ENCODE assay signal across 19 cellular contexts in genomic region chr20:57451356-57451755, GRCh38.
DNase-seq lines count a peak whose midpoint lies in the region; ATAC-seq, FAIRE-seq and TF ChIP-seq lines count a peak whose summit lies in the region.
"Had no signal": no experiment of that assay in that cellular context is flagged by ENCODE, and none has a peak within 500 bp of the region (broad histone marks: within the 10 kb centered on the region; RNA-seq: fewer than 3 reads in every experiment).

No MANE protein-coding gene starts in this region.

- peak overlapping the region; percentile 89 for H3K27ac Mint-ChIP-seq in activated naive CD8-positive, alpha-beta T cell
- peak overlapping the region; percentile 86 for H3K27ac Mint-ChIP-seq in natural killer cell treated with Interleukin-12 subunit alpha and Interleukin-12 subunit beta and Interleukin-15 and Interleukin-18, amount 100 ng/mL, for 72 hours
- peak overlapping the region in 1 of 2 donors; percentile 49 for H3K27ac Mint-ChIP-seq in T-cell
- H3K27ac Mint-ChIP-seq: activated CD4-positive, alpha-beta memory T cell treated with anti-CD3 and anti-CD28 coated beads for 36 hours had no signal

- WGBS in lower leg skin, 2 donors: 69 to 72% methylated on average over 4 to 7 of the region's 7 CpGs
- WGBS in HepG2 (ENCODE audit: low lambda C conversion rate): 39% methylated on average over 7 of the region's 7 CpGs

- peak overlapping the region; percentile 67 to 99 (median 92) for H3K4me2 ChIP-seq in BLaER1 treated with 17β-estradiol and CSF1 and Interleukin-3, amounts not matched to agents 10 nM and 100 nM
- no peak overlapping the region for H3K4me2 ChIP-seq in HepG2 (ENCODE audit: low read depth, low read length)

- H3K27ac ChIP-seq in BLaER1 treated with 17β-estradiol and CSF1 and Interleukin-3, amounts not matched to agents 10 nM and 100 nM: peak overlapping the region; percentile 80 to 99 (median 98)
- H3K27ac ChIP-seq in HL-60 (replicated peaks) (peak overlapping the region; percentile 84), HepG2 (ENCODE audit: extremely low read length, insufficient read depth, low read length) (no peak overlapping the region)
- H3K27ac ChIP-seq: ovary had no signal

- H3K36me3 Mint-ChIP-seq in activated naive CD8-positive, alpha-beta T cell: no peaks in the 10 kb centered on the region
- no peaks in the 10 kb centered on the region for H3K36me3 Mint-ChIP-seq in natural killer cell treated with Interleukin-12 subunit alpha and Interleukin-12 subunit beta and Interleukin-15 and Interleukin-18, amount 100 ng/mL, for 72 hours
- H3K36me3 Mint-ChIP-seq in T-cell: no peaks in the 10 kb centered on the region
- H3K36me3 Mint-ChIP-seq: activated CD4-positive, alpha-beta memory T cell treated with anti-CD3 and anti-CD28 coated beads for 36 hours had no signal

- H3K9ac ChIP-seq in BLaER1 treated with 17β-estradiol and CSF1 and Interleukin-3, amounts not matched to agents 10 nM and 100 nM: peak overlapping the region; percentile 69 to 97 (median 88)
- no peak overlapping the region for H3K9ac ChIP-seq in HepG2 (ENCODE audit: insufficient read depth, low read depth, low read length)

- no peaks in the 10 kb centered on the region for H3K9me3 Mint-ChIP-seq in activated naive CD8-positive, alpha-beta T cell (ENCODE audit: low read depth)
- H3K9me3 Mint-ChIP-seq in natural killer cell treated with Interleukin-12 subunit alpha and Interleukin-12 subunit beta and Interleukin-15 and Interleukin-18, amount 100 ng/mL, for 72 hours: no peaks in the 10 kb centered on the region
- no peaks in the 10 kb centered on the region for H3K9me3 Mint-ChIP-seq in T-cell
- H3K9me3 Mint-ChIP-seq: activated CD4-positive, alpha-beta memory T cell treated with anti-CD3 and anti-CD28 coated beads for 36 hours had no signal

- no peak for ATAC-seq in natural killer cell treated with Interleukin-12 subunit alpha and Interleukin-12 subunit beta and Interleukin-15 and Interleukin-18, amount 100 ng/mL, for 72 hours
- no peak for ATAC-seq in GM21447 (IDR thresholded peaks at IDR 0.05; ENCODE audit: unreplicated experiment)
- no peak for ATAC-seq in HepG2
- no peak for ATAC-seq in T-cell (replicated peaks in 1 of 4)

- H3K4me1 ChIP-seq in BLaER1 treated with 17β-estradiol and CSF1 and Interleukin-3, amounts not matched to agents 10 nM and 100 nM: peaks cover 75 to 98% (median 93%) of the 10 kb centered on the region in 10 experiments
- H3K4me1 ChIP-seq in HepG2 (ENCODE audit: insufficient read depth, low read length): no peaks in the 10 kb centered on the region

- in situ Hi-C loops in HepG2 (cut with HindIII; ENCODE audit: extremely low pct_ligation_motif_present, low pct_unique_long_range_greater_than_20kb): no loop called here

- no peaks in the 10 kb centered on the region for H4K20me1 ChIP-seq in BLaER1 treated with 17β-estradiol and CSF1 and Interleukin-3, amounts not matched to agents 10 nM and 100 nM
- no peaks in the 10 kb centered on the region for H4K20me1 ChIP-seq in HepG2 (ENCODE audit: insufficient read depth, low read length)

- TF ChIP-seq POLR2A in lower leg skin (IDR thresholded peaks at IDR 0.05): no peak
- no peak for TF ChIP-seq POLR2A in HepG2 (IDR thresholded peaks at IDR 0.05; ENCODE audit: insufficient read depth in 1 of 2, low read depth in 2 of 2, low read length in 2 of 2)

- peaks cover 39% of the 10 kb centered on the region for H3K4me1 Mint-ChIP-seq in activated naive CD8-positive, alpha-beta T cell (ENCODE audit: low read depth)
- H3K4me1 Mint-ChIP-seq in natural killer cell treated with Interleukin-12 subunit alpha and Interleukin-12 subunit beta and Interleukin-15 and Interleukin-18, amount 100 ng/mL, for 72 hours (ENCODE audit: low read depth in 2 of 2): peaks cover 41 to 47% of the 10 kb centered on the region in 2 donors
- H3K4me1 Mint-ChIP-seq in T-cell: peaks cover 31 to 58% (median 44%) of the 10 kb centered on the region in 3 donors

- H2AFZ ChIP-seq in HepG2 (ENCODE audit: low read length): no peak overlapping the region

- BruUV-seq in HepG2 (replicated peaks; lab: Mats Ljungman, UMichigan): no TSS peak

- FAIRE-seq in HepG2 (lab: Jason Lieb, UNC): no peak
- FAIRE-seq: astrocyte, keratinocyte, TTC549 had no signal

- H3K27me3 Mint-ChIP-seq in activated naive CD8-positive, alpha-beta T cell: no peaks in the 10 kb centered on the region
- no peaks in the 10 kb centered on the region for H3K27me3 Mint-ChIP-seq in natural killer cell treated with Interleukin-12 subunit alpha and Interleukin-12 subunit beta and Interleukin-15 and Interleukin-18, amount 100 ng/mL, for 72 hours
- H3K27me3 Mint-ChIP-seq in T-cell: no peaks in the 10 kb centered on the region
- H3K27me3 Mint-ChIP-seq: activated CD4-positive, alpha-beta memory T cell treated with anti-CD3 and anti-CD28 coated beads for 36 hours had no signal

- H3K4me3 ChIP-seq in BLaER1 treated with 17β-estradiol and CSF1 and Interleukin-3, amounts not matched to agents 10 nM and 100 nM: peak overlapping the region in 9 of 10 experiments; percentile 10 to 66 (median 48); a peak in 14 of 20 replicates
- H3K4me3 ChIP-seq in HL-60 (replicated peaks; ENCODE audit: insufficient read depth, low read length) (no peak overlapping the region), lower leg skin (ENCODE audit: low read depth, poor library complexity, severe bottlenecking) (no peak overlapping the region), HepG2 (replicated peaks in 1 of 3; ENCODE audit: insufficient read depth in 1 of 3, low read depth in 2 of 3, low read length in 3 of 3) (no peak overlapping the region)
- H3K4me3 ChIP-seq: ovary had no signal

- intact Hi-C loops in lower leg skin (cut with DNase I; ENCODE audit: low total_unique reads) (no loop called here), HepG2 (cut with micrococcal nuclease; ENCODE audit: unreplicated experiment) (no loop called here)

- no peaks in the 10 kb centered on the region for H3K27me3 ChIP-seq in BLaER1 treated with 17β-estradiol and CSF1 and Interleukin-3, amounts not matched to agents 10 nM and 100 nM
- H3K27me3 ChIP-seq in HL-60 (ENCODE audit: insufficient read depth, poor library complexity, severe bottlenecking) (no peaks in the 10 kb centered on the region), HepG2 (ENCODE audit: control insufficient read depth in 1 of 2, insufficient read depth in 2 of 2, low read length in 2 of 2) (peaks cover 13 to 58% of the 10 kb centered on the region in 2 experiments; a peak in 4 of 5 replicates)
- H3K27me3 ChIP-seq: ovary had no signal

- H3K9me3 ChIP-seq in BLaER1 treated with 17β-estradiol and CSF1 and Interleukin-3, amounts not matched to agents 10 nM and 100 nM (replicated peaks in 1 of 11): no peaks in the 10 kb centered on the region
- H3K9me3 ChIP-seq in HepG2 (ENCODE audit: low read length): no peaks in the 10 kb centered on the region
- H3K9me3 ChIP-seq: ovary had no signal

- no peak for TF ChIP-seq CTCF in HL-60 (IDR thresholded peaks at IDR 0.05; ENCODE audit: insufficient read depth, low read length)
- no peak for TF ChIP-seq CTCF in lower leg skin (IDR thresholded peaks at IDR 0.05)
- TF ChIP-seq CTCF in HepG2 (CRISPR knock-in tag; IDR thresholded peaks at IDR 0.05): no peak

- POLR2A ChIA-PET in HepG2 (lab: Yijun Ruan, JAX) (no interaction called here), T-cell (lab: Charles Lee) (no interaction called here)

- CTCF ChIA-PET in HepG2 (lab: Yijun Ruan, JAX; ENCODE audit: low intra/inter-chr PET ratio, low total read pairs) (no interaction called here), T-cell (lab: Charles Lee) (no interaction called here)

- H3K36me3 ChIP-seq in BLaER1 treated with 17β-estradiol and CSF1 and Interleukin-3, amounts not matched to agents 10 nM and 100 nM: no peaks in the 10 kb centered on the region
- H3K36me3 ChIP-seq in HepG2 (replicated peaks in 1 of 2; ENCODE audit: control insufficient read depth in 1 of 2, insufficient read depth in 2 of 2, low read length in 2 of 2): no peaks in the 10 kb centered on the region
- H3K36me3 ChIP-seq: ovary had no signal

- TF ChIP-seq RAD21 in HepG2 (CRISPR knock-in tag; IDR thresholded peaks at IDR 0.05): no peak

- H3K4me3 Mint-ChIP-seq in activated naive CD8-positive, alpha-beta T cell: no peak overlapping the region
- peak overlapping the region; percentile 77 for H3K4me3 Mint-ChIP-seq in natural killer cell treated with Interleukin-12 subunit alpha and Interleukin-12 subunit beta and Interleukin-15 and Interleukin-18, amount 100 ng/mL, for 72 hours
- peak overlapping the region in 1 of 3 donors; percentile 75 for H3K4me3 Mint-ChIP-seq in T-cell
- H3K4me3 Mint-ChIP-seq: activated CD4-positive, alpha-beta memory T cell treated with anti-CD3 and anti-CD28 coated beads for 36 hours had no signal

- DNase-seq in HL-60 (ENCODE audit: low read depth in 1 of 2, low spot score in 1 of 2) (no peak), lower leg skin (ENCODE audit: low spot score in 2 of 2) (no peak), HepG2 (ENCODE audit: low spot score) (no peak), T-cell (no peak)
- DNase-seq in natural killer cell treated with Interleukin-12 subunit alpha and Interleukin-12 subunit beta and Interleukin-15 and Interleukin-18, amount 100 ng/mL, for 72 hours (ENCODE audit: low spot score): no peak
- DNase-seq: cortex of kidney; DMS153; midbrain; NCI-H1694 treated with DMSO at 0.1 percent for 48 hours; NCI-H446; ovary; stimulated activated naive CD8-positive, alpha-beta T cell treated with anti-CD3 and anti-CD28 coated beads, Interleukin-15, Interleukin-2, amounts not matched to agents 100 U/mL and 50 U/mL, for 24 hours had no signal

- TF ChIP-seq EP300 in HepG2 (IDR thresholded peaks at IDR 0.05; ENCODE audit: low read depth in 2 of 2, low read length in 2 of 2) (no peak), HepG2 (CRISPR knock-in tag; IDR thresholded peaks at IDR 0.05; ENCODE audit: borderline replicate concordance) (no peak)

- no peaks in the 10 kb centered on the region for H3K79me2 ChIP-seq in HepG2 (ENCODE audit: insufficient read depth, low read length)

TF ChIP-seq in HepG2, 621 proteins besides CTCF, POLR2A, EP300 and RAD21:
- TF ChIP-seq BRD4 (CRISPR knock-in tag; IDR thresholded peaks at IDR 0.05): no peak

Comparison
In these comparisons a context has a peak if more than half of its experiments do, and no peak if none do; other contexts are left out.
1. H3K4me3 ChIP-seq: peak in BLaER1 treated with 17β-estradiol and CSF1 and Interleukin-3, amounts not matched to agents 10 nM and 100 nM (9 of 10); none in HL-60 (single experiment), lower leg skin (single experiment) and HepG2 (0 of 3).